In genomic region chr7:142582351-142582750, GRCh38 we compare ENCODE assay signal across 25 cellular contexts.
"Had no signal": no experiment of that assay in that cellular context is flagged by ENCODE, and none has a peak within 500 bp of the region (broad histone marks: within the 10 kb centered on the region; RNA-seq: fewer than 3 reads in every experiment).

No MANE protein-coding gene starts in this region.

- H3K79me2 ChIP-seq: parathyroid adenoma had no signal

- H3K27ac ChIP-seq: left lung, lower lobe of right lung, parathyroid adenoma, right atrium auricular region, skin epidermis, spleen, suprapubic skin, thoracic aorta, tibial artery, upper lobe of right lung had no signal

- H3K4me1 ChIP-seq: lower lobe of right lung, parathyroid adenoma, right atrium auricular region, tibial artery, upper lobe of right lung had no signal

- H2AFZ ChIP-seq: parathyroid adenoma had no signal

- FAIRE-seq: islet of Langerhans, kidney, urothelium cell line had no signal

- H3K4me3 ChIP-seq: left lung, lower lobe of right lung, right atrium auricular region, skin epidermis, spleen, suprapubic skin, thoracic aorta, tibial artery, upper lobe of right lung had no signal

- ATAC-seq: left colon; left lung; lower lobe of right lung; naive thymus-derived CD8-positive, alpha-beta T cell; sciatic nerve; stimulated activated effector memory CD8-positive, alpha-beta T cell treated with anti-CD3 and anti-CD28 coated beads, Interleukin-12 subunit alpha, Interleukin-12 subunit beta, amount 100 ng/mL, for 72 hours; upper lobe of right lung had no signal

- H3K27me3 ChIP-seq: left lung, right atrium auricular region, spleen, suprapubic skin, tibial artery, upper lobe of right lung had no signal

- H3K9me3 ChIP-seq: left lung, lower lobe of right lung, right atrium auricular region, spleen, suprapubic skin, thoracic aorta, tibial artery, upper lobe of right lung had no signal

- H3K36me3 ChIP-seq: left lung, lower lobe of right lung, right atrium auricular region, spleen, suprapubic skin, thoracic aorta, tibial artery, upper lobe of right lung had no signal

- DNase-seq: hypothalamus; immature natural killer cell; kidney; left colon; left lung; lower lobe of right lung; mammary epithelial cell; mesenchymal stem cell; naive thymus-derived CD8-positive, alpha-beta T cell; nucleus accumbens; spleen; stimulated activated CD4-positive, alpha-beta T cell treated with anti-CD3 and anti-CD28 coated beads, Interleukin-4, amount 100 ng/mL, for 24 hours; stimulated activated naive CD4-positive, alpha-beta T cell; tibial artery; trophoblast cell; upper lobe of right lung had no signal

- H3K9ac ChIP-seq: parathyroid adenoma had no signal
